1 cellular context compared by ENCODE assay signal in the genomic region with DNA sequence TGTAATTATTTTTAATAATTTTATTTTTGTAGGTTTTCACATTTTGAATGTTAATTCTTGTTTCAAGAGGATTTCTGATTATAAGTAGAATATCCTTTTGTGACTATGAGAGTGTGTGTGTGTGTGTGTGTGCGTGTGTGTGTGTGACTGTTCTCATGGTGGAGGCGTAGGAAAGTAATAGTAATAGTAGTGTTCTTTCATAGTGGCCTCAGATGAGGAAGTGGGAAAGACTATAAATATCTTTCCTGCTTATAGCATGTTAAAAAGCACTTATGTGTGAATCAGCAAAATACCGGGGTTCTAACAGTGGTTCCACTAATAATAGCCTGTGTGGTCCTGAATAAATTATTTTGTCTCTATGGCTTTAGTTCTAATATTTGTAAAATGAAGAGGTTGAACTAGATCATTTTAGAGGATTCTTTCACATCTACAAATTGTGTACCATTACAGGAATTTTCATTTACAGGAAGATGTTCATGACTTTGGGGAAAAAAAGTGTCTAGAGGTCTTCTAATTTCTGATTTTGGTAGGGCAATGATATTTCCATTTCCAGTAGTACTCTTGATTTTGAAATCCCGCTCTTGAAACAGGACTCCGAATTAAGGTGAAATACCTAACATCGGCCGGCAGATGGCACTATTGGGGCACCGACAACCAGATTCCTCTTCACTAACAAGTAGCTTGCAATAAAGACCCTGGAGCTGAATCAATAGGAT.
TF ChIP-seq lines count a peak whose summit lies in the region.

No MANE protein-coding gene starts in this region.

TF ChIP-seq in K562, 482 proteins besides CTCF, POLR2A, EP300 and RAD21:
- TF ChIP-seq SMC3 (conservative IDR thresholded peaks at IDR 0.05; ENCODE audit: insufficient read depth, low read depth, low read length) (peak; percentile 76), MAFG (tag; conservative IDR thresholded peaks at IDR 0.05) (0 out of 2 replicates have a peak, but pooled peaks have one; percentile 6), DMBX1 (CRISPR knock-in tag; IDR thresholded peaks at IDR 0.05; ENCODE audit: borderline replicate concordance) (no peak), CEBPB (tag; IDR thresholded peaks at IDR 0.05) (peak; percentile 39), TCFL5 (CRISPR knock-in tag; conservative IDR thresholded peaks at IDR 0.05) (0 out of 2 replicates have a peak, but pooled peaks have one; percentile 13), NFE2 (IDR thresholded peaks at IDR 0.05; ENCODE audit: low read depth) (0 out of 2 replicates have a peak, but pooled peaks have one; percentile 22), KLF16 (IDR thresholded peaks at IDR 0.05) (0 out of 2 replicates have a peak, but pooled peaks have one; percentile 19), GTF2A2 (tag; IDR thresholded peaks at IDR 0.05) (no peak), CC2D1A (IDR thresholded peaks at IDR 0.05) (0 out of 2 replicates have a peak, but pooled peaks have one; percentile 50), CEBPG (CRISPR knock-in tag; IDR thresholded peaks at IDR 0.05) (no peak), CEBPG (tag; conservative IDR thresholded peaks at IDR 0.05 in 1 of 2, IDR thresholded peaks at IDR 0.05 in 1 of 2) (peak; percentile 18 to 42; a peak in 1 of 4 replicates), JUND (IDR thresholded peaks at IDR 0.05; ENCODE audit: borderline replicate concordance, low read depth, low read length) (peak; percentile 24; the same call in 1 of the 2 replicates), JUND (tag; IDR thresholded peaks at IDR 0.05; ENCODE audit: borderline replicate concordance, low read depth, low read length) (no peak), C11orf30 (IDR thresholded peaks at IDR 0.05; ENCODE audit: low read depth) (peak; percentile 23; the same call in 1 of the 2 replicates), ZNF316 (IDR thresholded peaks at IDR 0.05) (0 out of 2 replicates have a peak, but pooled peaks have one; percentile 1), CBX3 (IDR thresholded peaks at IDR 0.05; ENCODE audit: borderline replicate concordance in 1 of 2, low read length in 2 of 2) (0 out of 3 replicates have a peak, but pooled peaks of 1 of the 2 experiments have one; percentile 30), SPI1 (IDR thresholded peaks at IDR 0.05; ENCODE audit: borderline replicate concordance, low read depth, low read length) (peak; percentile 61)
- TF ChIP-seq, protein P1, sequence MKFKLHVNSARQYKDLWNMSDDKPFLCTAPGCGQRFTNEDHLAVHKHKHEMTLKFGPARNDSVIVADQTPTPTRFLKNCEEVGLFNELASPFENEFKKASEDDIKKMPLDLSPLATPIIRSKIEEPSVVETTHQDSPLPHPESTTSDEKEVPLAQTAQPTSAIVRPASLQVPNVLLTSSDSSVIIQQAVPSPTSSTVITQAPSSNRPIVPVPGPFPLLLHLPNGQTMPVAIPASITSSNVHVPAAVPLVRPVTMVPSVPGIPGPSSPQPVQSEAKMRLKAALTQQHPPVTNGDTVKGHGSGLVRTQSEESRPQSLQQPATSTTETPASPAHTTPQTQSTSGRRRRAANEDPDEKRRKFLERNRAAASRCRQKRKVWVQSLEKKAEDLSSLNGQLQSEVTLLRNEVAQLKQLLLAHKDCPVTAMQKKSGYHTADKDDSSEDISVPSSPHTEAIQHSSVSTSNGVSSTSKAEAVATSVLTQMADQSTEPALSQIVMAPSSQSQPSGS (CRISPR knock-in tag; IDR thresholded peaks at IDR 0.05) = no peak
- TF ChIP-seq, protein P2, sequence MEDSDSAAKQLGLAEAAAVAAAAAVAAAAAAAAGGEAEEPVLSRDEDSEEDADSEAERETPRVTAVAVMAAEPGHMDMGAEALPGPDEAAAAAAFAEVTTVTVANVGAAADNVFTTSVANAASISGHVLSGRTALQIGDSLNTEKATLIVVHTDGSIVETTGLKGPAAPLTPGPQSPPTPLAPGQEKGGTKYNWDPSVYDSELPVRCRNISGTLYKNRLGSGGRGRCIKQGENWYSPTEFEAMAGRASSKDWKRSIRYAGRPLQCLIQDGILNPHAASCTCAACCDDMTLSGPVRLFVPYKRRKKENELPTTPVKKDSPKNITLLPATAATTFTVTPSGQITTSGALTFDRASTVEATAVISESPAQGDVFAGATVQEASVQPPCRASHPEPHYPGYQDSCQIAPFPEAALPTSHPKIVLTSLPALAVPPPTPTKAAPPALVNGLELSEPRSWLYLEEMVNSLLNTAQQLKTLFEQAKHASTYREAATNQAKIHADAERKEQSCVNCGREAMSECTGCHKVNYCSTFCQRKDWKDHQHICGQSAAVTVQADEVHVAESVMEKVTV (CRISPR knock-in tag; IDR thresholded peaks at IDR 0.05) = peak; percentile 87
- TF ChIP-seq, protein P3, sequence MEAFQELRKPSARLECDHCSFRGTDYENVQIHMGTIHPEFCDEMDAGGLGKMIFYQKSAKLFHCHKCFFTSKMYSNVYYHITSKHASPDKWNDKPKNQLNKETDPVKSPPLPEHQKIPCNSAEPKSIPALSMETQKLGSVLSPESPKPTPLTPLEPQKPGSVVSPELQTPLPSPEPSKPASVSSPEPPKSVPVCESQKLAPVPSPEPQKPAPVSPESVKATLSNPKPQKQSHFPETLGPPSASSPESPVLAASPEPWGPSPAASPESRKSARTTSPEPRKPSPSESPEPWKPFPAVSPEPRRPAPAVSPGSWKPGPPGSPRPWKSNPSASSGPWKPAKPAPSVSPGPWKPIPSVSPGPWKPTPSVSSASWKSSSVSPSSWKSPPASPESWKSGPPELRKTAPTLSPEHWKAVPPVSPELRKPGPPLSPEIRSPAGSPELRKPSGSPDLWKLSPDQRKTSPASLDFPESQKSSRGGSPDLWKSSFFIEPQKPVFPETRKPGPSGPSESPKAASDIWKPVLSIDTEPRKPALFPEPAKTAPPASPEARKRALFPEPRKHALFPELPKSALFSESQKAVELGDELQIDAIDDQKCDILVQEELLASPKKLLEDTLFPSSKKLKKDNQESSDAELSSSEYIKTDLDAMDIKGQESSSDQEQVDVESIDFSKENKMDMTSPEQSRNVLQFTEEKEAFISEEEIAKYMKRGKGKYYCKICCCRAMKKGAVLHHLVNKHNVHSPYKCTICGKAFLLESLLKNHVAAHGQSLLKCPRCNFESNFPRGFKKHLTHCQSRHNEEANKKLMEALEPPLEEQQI (IDR thresholded peaks at IDR 0.05) = peak; percentile 30; the same call in 1 of the 2 replicates
- TF ChIP-seq, protein P4, sequence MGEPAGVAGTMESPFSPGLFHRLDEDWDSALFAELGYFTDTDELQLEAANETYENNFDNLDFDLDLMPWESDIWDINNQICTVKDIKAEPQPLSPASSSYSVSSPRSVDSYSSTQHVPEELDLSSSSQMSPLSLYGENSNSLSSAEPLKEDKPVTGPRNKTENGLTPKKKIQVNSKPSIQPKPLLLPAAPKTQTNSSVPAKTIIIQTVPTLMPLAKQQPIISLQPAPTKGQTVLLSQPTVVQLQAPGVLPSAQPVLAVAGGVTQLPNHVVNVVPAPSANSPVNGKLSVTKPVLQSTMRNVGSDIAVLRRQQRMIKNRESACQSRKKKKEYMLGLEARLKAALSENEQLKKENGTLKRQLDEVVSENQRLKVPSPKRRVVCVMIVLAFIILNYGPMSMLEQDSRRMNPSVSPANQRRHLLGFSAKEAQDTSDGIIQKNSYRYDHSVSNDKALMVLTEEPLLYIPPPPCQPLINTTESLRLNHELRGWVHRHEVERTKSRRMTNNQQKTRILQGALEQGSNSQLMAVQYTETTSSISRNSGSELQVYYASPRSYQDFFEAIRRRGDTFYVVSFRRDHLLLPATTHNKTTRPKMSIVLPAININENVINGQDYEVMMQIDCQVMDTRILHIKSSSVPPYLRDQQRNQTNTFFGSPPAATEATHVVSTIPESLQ (CRISPR knock-in tag; IDR thresholded peaks at IDR 0.05) = no peak
- TF ChIP-seq, protein P5, sequence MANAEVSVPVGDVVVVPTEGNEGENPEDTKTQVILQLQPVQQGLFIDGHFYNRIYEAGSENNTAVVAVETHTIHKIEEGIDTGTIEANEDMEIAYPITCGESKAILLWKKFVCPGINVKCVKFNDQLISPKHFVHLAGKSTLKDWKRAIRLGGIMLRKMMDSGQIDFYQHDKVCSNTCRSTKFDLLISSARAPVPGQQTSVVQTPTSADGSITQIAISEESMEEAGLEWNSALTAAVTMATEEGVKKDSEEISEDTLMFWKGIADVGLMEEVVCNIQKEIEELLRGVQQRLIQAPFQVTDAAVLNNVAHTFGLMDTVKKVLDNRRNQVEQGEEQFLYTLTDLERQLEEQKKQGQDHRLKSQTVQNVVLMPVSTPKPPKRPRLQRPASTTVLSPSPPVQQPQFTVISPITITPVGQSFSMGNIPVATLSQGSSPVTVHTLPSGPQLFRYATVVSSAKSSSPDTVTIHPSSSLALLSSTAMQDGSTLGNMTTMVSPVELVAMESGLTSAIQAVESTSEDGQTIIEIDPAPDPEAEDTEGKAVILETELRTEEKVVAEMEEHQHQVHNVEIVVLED (CRISPR knock-in tag; IDR thresholded peaks at IDR 0.05) = no peak
